1 cellular context compared by ENCODE assay signal in genomic region chr5:152689275-152689711, GRCh38.
TF ChIP-seq lines count a peak whose summit lies in the region.

No MANE protein-coding gene starts in this region.

TF ChIP-seq in GM23338, 12 proteins besides CTCF, POLR2A, EP300 and RAD21 (continued from another document):
- TF ChIP-seq ETS1 (IDR thresholded peaks at IDR 0.05) (no peak), JUNB (IDR thresholded peaks at IDR 0.05; ENCODE audit: unreplicated experiment) (no peak), NANOG (IDR thresholded peaks at IDR 0.05; ENCODE audit: borderline replicate concordance) (no peak), ZNF114 (CRISPR knock-in tag; IDR thresholded peaks at IDR 0.05) (no peak), ZNF331 (CRISPR knock-in tag; IDR thresholded peaks at IDR 0.05; ENCODE audit: low read depth) (no peak), POLR2AphosphoS5 (IDR thresholded peaks at IDR 0.05; ENCODE audit: low read depth) (no peak), REST (IDR thresholded peaks at IDR 0.05; ENCODE audit: unreplicated experiment) (no peak), STAT1 (IDR thresholded peaks at IDR 0.05; ENCODE audit: unreplicated experiment) (no peak), EZH2phosphoT487 (IDR thresholded peaks at IDR 0.05; ENCODE audit: unreplicated experiment) (no peak)
